17 cellular contexts compared by ENCODE assay signal in the genomic region with DNA sequence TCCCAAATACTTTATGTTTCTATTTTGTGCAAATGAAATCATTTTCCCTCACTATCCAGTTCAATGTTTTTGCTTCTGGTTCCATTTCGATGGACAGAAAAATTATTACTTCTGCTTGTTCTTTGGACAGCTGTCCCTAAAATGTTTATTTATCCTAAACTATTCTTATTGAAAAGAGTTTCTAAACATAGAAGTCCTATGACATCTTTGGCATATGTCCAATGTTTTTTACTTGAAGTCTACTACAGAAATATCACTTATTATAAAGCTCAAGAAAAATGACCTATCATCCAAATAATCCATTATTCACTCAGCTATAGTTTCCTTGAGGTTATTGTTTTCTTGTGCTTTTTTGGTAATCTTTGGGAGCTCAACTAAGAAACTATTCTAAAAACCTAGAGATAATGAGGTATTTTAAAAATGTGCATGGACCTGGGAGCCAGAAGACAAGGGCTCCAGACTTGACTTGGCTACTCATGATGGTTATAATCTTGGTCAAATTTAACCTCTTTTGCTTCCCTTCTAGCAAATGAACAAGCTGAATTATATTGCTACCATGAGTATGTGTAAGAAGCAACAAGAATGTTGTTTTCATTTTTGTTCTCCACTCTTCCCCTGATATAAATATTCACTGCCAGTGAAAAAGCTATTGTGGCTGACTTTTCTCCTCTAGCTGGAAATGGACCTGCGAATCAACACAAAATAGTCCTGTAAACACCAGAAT.
DNase-seq lines count a peak whose midpoint lies in the region; ATAC-seq, FAIRE-seq and TF ChIP-seq lines count a peak whose summit lies in the region.
"Had no signal": no experiment of that assay in that cellular context is flagged by ENCODE, and none has a peak within 500 bp of the region (broad histone marks: within the 10 kb centered on the region; RNA-seq: fewer than 3 reads in every experiment).

No MANE protein-coding gene starts in this region.

- no peaks in the 10 kb centered on the region for H4K20me1 ChIP-seq in hepatocyte (ENCODE audit: insufficient read depth, poor library complexity, severe bottlenecking)

- H3K4me2 ChIP-seq in hepatocyte: no peak overlapping the region

- H3K27ac Mint-ChIP-seq in memory B cell: peak overlapping the region; percentile 33
- H3K27ac Mint-ChIP-seq: activated B cell treated with CpG ODN at 0.5 μM for 24 hours; stimulated activated effector memory CD8-positive, alpha-beta T cell treated with anti-CD3 and anti-CD28 coated beads, Interleukin-12 subunit alpha, Interleukin-12 subunit beta, amount 100 ng/mL, for 72 hours had no signal

- 90% methylated on average over 2 of the region's 2 CpGs for WGBS in hepatocyte (ENCODE audit: low lambda C conversion rate, missing lambda C conversion rate)

- no peaks in the 10 kb centered on the region for H3K9me3 Mint-ChIP-seq in memory B cell
- H3K9me3 Mint-ChIP-seq: activated B cell treated with CpG ODN at 0.5 μM for 24 hours; immature natural killer cell; stimulated activated effector memory CD8-positive, alpha-beta T cell treated with anti-CD3 and anti-CD28 coated beads, Interleukin-12 subunit alpha, Interleukin-12 subunit beta, amount 100 ng/mL, for 72 hours had no signal

- H2AFZ ChIP-seq in hepatocyte: no peak overlapping the region

- H3K79me2 ChIP-seq in hepatocyte: peaks cover 29% of the 10 kb centered on the region

- H3K27ac ChIP-seq in coronary artery (peak overlapping the region; percentile 37 to 64), hepatocyte (no peak overlapping the region)

- H3K36me3 Mint-ChIP-seq in memory B cell: peaks cover 10% of the 10 kb centered on the region
- H3K36me3 Mint-ChIP-seq: immature natural killer cell; stimulated activated effector memory CD8-positive, alpha-beta T cell treated with anti-CD3 and anti-CD28 coated beads, Interleukin-12 subunit alpha, Interleukin-12 subunit beta, amount 100 ng/mL, for 72 hours had no signal

- FAIRE-seq in D721Med (lab: Jason Lieb, UNC): no peak
- FAIRE-seq: GM18507 had no signal

- H3K27me3 ChIP-seq in hepatocyte: no peaks in the 10 kb centered on the region

- no peaks in the 10 kb centered on the region for H3K36me3 ChIP-seq in hepatocyte (replicated peaks; ENCODE audit: insufficient read depth, low read depth)

- no peak for ATAC-seq in memory B cell (ENCODE audit: low read depth)
- no peak for ATAC-seq in left lobe of liver
- ATAC-seq in GM18873 (IDR thresholded peaks at IDR 0.05; ENCODE audit: low FRiP score, unreplicated experiment): no peak
- ATAC-seq: stimulated activated effector memory CD8-positive, alpha-beta T cell treated with anti-CD3 and anti-CD28 coated beads, Interleukin-12 subunit alpha, Interleukin-12 subunit beta, amount 100 ng/mL, for 72 hours had no signal

- no peaks in the 10 kb centered on the region for H3K4me1 ChIP-seq in hepatocyte (ENCODE audit: insufficient read depth)

- H3K4me3 ChIP-seq in AG10803 (ENCODE audit: low read length) (no peak overlapping the region), coronary artery (peak overlapping the region; percentile 33), hepatocyte (no peak overlapping the region)

- H3K9me3 ChIP-seq in hepatocyte (ENCODE audit: low read depth): no peaks in the 10 kb centered on the region

- no peaks in the 10 kb centered on the region for H3K9me2 ChIP-seq in hepatocyte (replicated peaks; ENCODE audit: insufficient read depth)

- DNase-seq in AG10803 (ENCODE audit: low read depth) (peak; percentile 83), HCEC 1CT (peak; percentile 17), coronary artery (ENCODE audit: low spot score) (no peak), memory B cell (ENCODE audit: low spot score in 2 of 2) (no peak), left lobe of liver (ENCODE audit: low spot score) (no peak), D721Med (ENCODE audit: insufficient read length, low spot score) (no peak), hepatocyte (ENCODE audit: low spot score) (no peak)
- DNase-seq: activated B cell treated with CpG ODN at 0.5 μM for 24 hours, amygdala, foreskin melanocyte, immature natural killer cell, NCI-H1048, posterior cingulate gyrus, T-helper 1 cell had no signal

- H3K4me1 Mint-ChIP-seq in memory B cell: peaks cover 21% of the 10 kb centered on the region

- no peak overlapping the region for H3K4me3 Mint-ChIP-seq in memory B cell
- H3K4me3 Mint-ChIP-seq: activated B cell treated with CpG ODN at 0.5 μM for 24 hours; immature natural killer cell; stimulated activated effector memory CD8-positive, alpha-beta T cell treated with anti-CD3 and anti-CD28 coated beads, Interleukin-12 subunit alpha, Interleukin-12 subunit beta, amount 100 ng/mL, for 72 hours had no signal

- H3K27me3 Mint-ChIP-seq in memory B cell: no peaks in the 10 kb centered on the region
- H3K27me3 Mint-ChIP-seq: activated B cell treated with CpG ODN at 0.5 μM for 24 hours had no signal

- TF ChIP-seq CTCF in AG10803 (conservative IDR thresholded peaks at IDR 0.05; ENCODE audit: low read length) (no peak), coronary artery (IDR thresholded peaks at IDR 0.05) (no peak), D721Med (IDR thresholded peaks at IDR 0.05; ENCODE audit: insufficient read depth, missing control alignments) (no peak), hepatocyte (IDR thresholded peaks at IDR 0.05; ENCODE audit: poor library complexity) (no peak)

Comparison
In these comparisons a context has a peak if more than half of its experiments do, and no peak if none do; other contexts are left out.
1. DNase-seq: peak in AG10803 (single experiment) and HCEC 1CT (single experiment); none in coronary artery (single experiment), memory B cell (0 of 2), left lobe of liver (single experiment), D721Med (single experiment) and hepatocyte (single experiment).